Comparison of ENCODE assay signal across 17 cellular contexts in genomic region chr3:61594978-61595687, GRCh38. TPM values are rescaled to one million over a fixed set of nuclear protein-coding genes. Genes with fewer than 3 reads are reported as not detected.
DNase-seq lines count a peak whose midpoint lies in the region; ATAC-seq and TF ChIP-seq lines count a peak whose summit lies in the region.
"Had no signal": no experiment of that assay in that cellular context is flagged by ENCODE, and none has a peak within 500 bp of the region (broad histone marks: within the 10 kb centered on the region; RNA-seq: fewer than 3 reads in every experiment).

No MANE protein-coding gene starts in this region.

- no peak overlapping the region for H3K4me3 ChIP-seq in fibroblast of pulmonary artery (replicated peaks; ENCODE audit: low read depth, low read length)
- H3K4me3 ChIP-seq in osteoblast (ENCODE audit: insufficient read depth, low read length) = peak overlapping the region; percentile 25
- H3K4me3 ChIP-seq in trophoblast cell (ENCODE audit: low read depth, low read length) = no peak overlapping the region

- no peak overlapping the region for H2BK5ac ChIP-seq in trophoblast cell (ENCODE audit: low read depth, low read length, poor library complexity)

- H3K4me2 ChIP-seq in osteoblast (ENCODE audit: insufficient read depth, low read length) = peak overlapping the region; percentile 62
- H3K4me2 ChIP-seq in trophoblast cell (ENCODE audit: low read length) = no peak overlapping the region
- H3K4me2 ChIP-seq: KMS-11 had no signal

- DNase-seq in AG09319 (ENCODE audit: extremely low read depth, low read depth) = peak; percentile 24
- DNase-seq in M059J (ENCODE audit: low read depth) = peak; percentile 20
- DNase-seq in fibroblast of pulmonary artery (ENCODE audit: low read depth) = peak; percentile 38
- DNase-seq in osteoblast (ENCODE audit: insufficient read length, low spot score, missing footprints) = no peak
- DNase-seq in trophoblast cell = no peak
- DNase-seq in NCI-H1048 (lab: John Stamatoyannopoulos, UW) = no peak
- DNase-seq: activated B cell treated with CpG ODN at 0.5 μM for 24 hours; activated CD8-positive, alpha-beta memory T cell treated with anti-CD3 and anti-CD28 coated beads, Interleukin-2, amount 10 ng/mL, durations not matched to agents 7 days and 5 days; brain microvascular endothelial cell; effector CD4-positive, alpha-beta T cell; H7; head of caudate nucleus; NCI-H524; PC-3 had no signal

- H3K27ac ChIP-seq in osteoblast (ENCODE audit: low read depth, low read length) = no peak overlapping the region
- H3K27ac ChIP-seq in trophoblast cell (ENCODE audit: low read depth, low read length) = no peak overlapping the region
- H3K27ac ChIP-seq: brain microvascular endothelial cell, KMS-11 had no signal

- H3K4me1 ChIP-seq in osteoblast (ENCODE audit: insufficient read depth, low read length) (peaks cover 8% of the 10 kb centered on the region), trophoblast cell (ENCODE audit: control insufficient read depth in 1 of 2, insufficient read depth in 2 of 2, low read length in 2 of 2) (no peaks in the 10 kb centered on the region)

- no peak overlapping the region for H4K91ac ChIP-seq in trophoblast cell (ENCODE audit: low read depth, low read length)

- no peak overlapping the region for H3K4ac ChIP-seq in trophoblast cell (ENCODE audit: low read depth, low read length)

- H2AFZ ChIP-seq in osteoblast (ENCODE audit: low read length) = peak overlapping the region; percentile 2
- H2AFZ ChIP-seq in trophoblast cell (ENCODE audit: insufficient read depth, low read length, poor library complexity) = no peak overlapping the region

- ATAC-seq in HG02588 (IDR thresholded peaks at IDR 0.05; ENCODE audit: unreplicated experiment) = no peak
- ATAC-seq in GM21576 (IDR thresholded peaks at IDR 0.05; ENCODE audit: unreplicated experiment) = no peak
- ATAC-seq: activated CD8-positive, alpha-beta memory T cell treated with anti-CD3 and anti-CD28 coated beads, Interleukin-2, amount 10 ng/mL, durations not matched to agents 7 days and 5 days; PC-3 had no signal

- H3K79me2 ChIP-seq in osteoblast (ENCODE audit: insufficient read depth, low read length) (peaks cover 79% of the 10 kb centered on the region), trophoblast cell (ENCODE audit: control insufficient read depth, insufficient read depth, low read length, poor library complexity) (no peaks in the 10 kb centered on the region)

- no peak overlapping the region for H3K18ac ChIP-seq in trophoblast cell (ENCODE audit: low read length)

- no peak overlapping the region for H3K14ac ChIP-seq in trophoblast cell (ENCODE audit: low read length)

- H3K9ac ChIP-seq in trophoblast cell (ENCODE audit: low read length) = no peak overlapping the region
- H3K9ac ChIP-seq: KMS-11 had no signal

- H2BK12ac ChIP-seq in trophoblast cell (ENCODE audit: low read length) = no peak overlapping the region

- H3K9me3 ChIP-seq in osteoblast (ENCODE audit: low read depth, low read length) (no peaks in the 10 kb centered on the region), trophoblast cell (ENCODE audit: insufficient read depth, low read depth, low read length) (no peaks in the 10 kb centered on the region)

- no peak overlapping the region for H4K8ac ChIP-seq in trophoblast cell (ENCODE audit: low read depth, low read length)

- no CpG with 5 or more reads among the region's 10 CpGs for WGBS in trophoblast cell (ENCODE audit: extremely low coverage, insufficient coverage, insufficient read length)

- H3K79me1 ChIP-seq in trophoblast cell (ENCODE audit: low read length) = no peaks in the 10 kb centered on the region

- TF ChIP-seq CTCF in AG09319 (IDR thresholded peaks at IDR 0.05; ENCODE audit: low read depth, low read length) (no peak), fibroblast of pulmonary artery (IDR thresholded peaks at IDR 0.05; ENCODE audit: low read length, missing control alignments) (no peak), osteoblast (IDR thresholded peaks at IDR 0.05; ENCODE audit: extremely low read depth, low read depth, low read length) (no peak)

- no peaks in the 10 kb centered on the region for H4K20me1 ChIP-seq in osteoblast (ENCODE audit: insufficient read depth, low read length)

- H2BK120ac ChIP-seq in trophoblast cell (ENCODE audit: insufficient read depth, low read length, poor library complexity) = no peak overlapping the region

- no peak overlapping the region for H2AK5ac ChIP-seq in trophoblast cell (ENCODE audit: low read length)

- H3K36me3 ChIP-seq in osteoblast (ENCODE audit: insufficient read depth, low read length) = no peaks in the 10 kb centered on the region
- H3K36me3 ChIP-seq in trophoblast cell (ENCODE audit: control insufficient read depth in 1 of 2, insufficient read depth in 2 of 2, low read length in 2 of 2) = no peaks in the 10 kb centered on the region
- H3K36me3 ChIP-seq: brain microvascular endothelial cell had no signal

- H4K12ac ChIP-seq in trophoblast cell (ENCODE audit: low read depth, low read length) = no peak overlapping the region

- H3K23ac ChIP-seq in trophoblast cell (ENCODE audit: low read length) = no peak overlapping the region

- H3K27me3 ChIP-seq in osteoblast (ENCODE audit: insufficient read depth, low read length) (no peaks in the 10 kb centered on the region), trophoblast cell (ENCODE audit: insufficient read depth, low read length) (no peaks in the 10 kb centered on the region)
- H3K27me3 ChIP-seq: brain microvascular endothelial cell had no signal

RNA-seq across cellular contexts. Expression of gene PTPRG, which starts 33.8 kb away (rescaled TPM):
- total RNA-seq in M059J (2014; rRNA removed; shearing (Covaris generic)) = 9.2 and 15.9 TPM in 2 replicates
- 148 TPM in 2 replicates for total RNA-seq in osteoblast
- polyA plus RNA-seq in trophoblast cell (2013) = 11.0 and 11.9 TPM in 2 replicates

Comparison
In these comparisons a context has a peak if more than half of its experiments do, and no peak if none do; other contexts are left out.
1. DNase-seq: peak in AG09319 (single experiment), M059J (single experiment) and fibroblast of pulmonary artery (single experiment); none in osteoblast (single experiment), trophoblast cell (0 of 2) and NCI-H1048 (single experiment).